In genomic region chr19:30318261-30318660, GRCh38 we compare ENCODE assay signal across 26 cellular contexts. TPM values are rescaled to one million over a fixed set of nuclear protein-coding genes. Genes with fewer than 3 reads are reported as not detected.
DNase-seq lines count a peak whose midpoint lies in the region; ATAC-seq, FAIRE-seq and TF ChIP-seq lines count a peak whose summit lies in the region.
"Had no signal": no experiment of that assay in that cellular context is flagged by ENCODE, and none has a peak within 500 bp of the region (broad histone marks: within the 10 kb centered on the region; RNA-seq: fewer than 3 reads in every experiment).

No MANE protein-coding gene starts in this region.

- no peaks in the 10 kb centered on the region for H3K36me3 ChIP-seq in Karpas-422 (ENCODE audit: insufficient read depth, low read length)
- H3K36me3 ChIP-seq: BE2C; BLaER1 treated with 17β-estradiol and CSF1 and Interleukin-3, amounts not matched to agents 10 nM and 100 nM; HAP-1 had no signal

- peak overlapping the region; percentile 99 for H3K27ac ChIP-seq in Karpas-422 (ENCODE audit: low read length)
- H3K27ac ChIP-seq in coronary artery: no peak overlapping the region
- H3K27ac ChIP-seq: BLaER1 treated with 17β-estradiol and CSF1 and Interleukin-3, amounts not matched to agents 10 nM and 100 nM had no signal

- no peaks in the 10 kb centered on the region for H3K27me3 Mint-ChIP-seq in osteocyte (ENCODE audit: unreplicated experiment)

- H3K4me2 ChIP-seq in Karpas-422 (ENCODE audit: low read depth, low read length, poor library complexity, severe bottlenecking): peak overlapping the region; percentile 73
- H3K4me2 ChIP-seq: BLaER1 treated with 17β-estradiol and CSF1 and Interleukin-3, amounts not matched to agents 10 nM and 100 nM; GM23338 had no signal

- no peak overlapping the region for H3K4me3 Mint-ChIP-seq in osteocyte (ENCODE audit: unreplicated experiment)
- H3K4me3 Mint-ChIP-seq: CD14-positive monocyte; CD4-positive, alpha-beta T cell; CD8-positive, alpha-beta memory T cell; GM23338; HFFc6 had no signal

- FAIRE-seq in urothelium cell line (lab: Jason Lieb, UNC) (peak; percentile 96), GM12891 (lab: Jason Lieb, UNC) (no peak)
- FAIRE-seq: D721Med, GM12878, GM18507, H54 had no signal

- no peak for TF ChIP-seq POLR2A in GM12891 (IDR thresholded peaks at IDR 0.05; ENCODE audit: low read depth, low read length)

- no peaks in the 10 kb centered on the region for H3K27me3 ChIP-seq in Karpas-422 (ENCODE audit: low read length)
- H3K27me3 ChIP-seq: BE2C; BLaER1 treated with 17β-estradiol and CSF1 and Interleukin-3, amounts not matched to agents 10 nM and 100 nM had no signal

- H3K4me3 ChIP-seq in Karpas-422 (ENCODE audit: low read length): peak overlapping the region; percentile 36; the same call in 1 of the 2 replicates
- no peak overlapping the region for H3K4me3 ChIP-seq in coronary artery
- H3K4me3 ChIP-seq: BLaER1 treated with 17β-estradiol and CSF1 and Interleukin-3, amounts not matched to agents 10 nM and 100 nM; GM12878; GM23338; HAP-1 had no signal

- ATAC-seq in activated CD4-positive, CD25-positive, alpha-beta regulatory T cell treated with anti-CD3 and anti-CD28 coated beads, Interleukin-2, amount 50 U/mL, for 24 hours: no peak
- ATAC-seq: GM12878, GM23338 had no signal

- no peaks in the 10 kb centered on the region for H3K9me2 ChIP-seq in Karpas-422 (replicated peaks; ENCODE audit: insufficient read depth, low read length)

- H3K9me3 ChIP-seq in Karpas-422 (ENCODE audit: low read length): no peaks in the 10 kb centered on the region
- H3K9me3 ChIP-seq: BE2C, HAP-1 had no signal

- H3K9me3 Mint-ChIP-seq in osteocyte (ENCODE audit: unreplicated experiment): peaks cover 32% of the 10 kb centered on the region

- peak overlapping the region; percentile 71 for H3K9ac ChIP-seq in Karpas-422 (ENCODE audit: low read length)
- H3K9ac ChIP-seq: BLaER1 treated with 17β-estradiol and CSF1 and Interleukin-3, amounts not matched to agents 10 nM and 100 nM had no signal

- H3K4me1 ChIP-seq in Karpas-422 (ENCODE audit: low read length): peaks cover 79% of the 10 kb centered on the region
- H3K4me1 ChIP-seq: BE2C; BLaER1 treated with 17β-estradiol and CSF1 and Interleukin-3, amounts not matched to agents 10 nM and 100 nM had no signal

- no peak overlapping the region for H2AFZ ChIP-seq in Karpas-422 (ENCODE audit: low read length)
- H2AFZ ChIP-seq: GM23338 had no signal

- H4K20me1 ChIP-seq in Karpas-422 (ENCODE audit: insufficient read depth, low read depth, low read length): no peaks in the 10 kb centered on the region
- H4K20me1 ChIP-seq: BLaER1 treated with 17β-estradiol and CSF1 and Interleukin-3, amounts not matched to agents 10 nM and 100 nM had no signal

- no peak for TF ChIP-seq CTCF in coronary artery (IDR thresholded peaks at IDR 0.05)
- TF ChIP-seq CTCF in osteocyte (IDR thresholded peaks at IDR 0.05): no peak

- no peaks in the 10 kb centered on the region for H3K36me3 Mint-ChIP-seq in osteocyte (ENCODE audit: unreplicated experiment)
- H3K36me3 Mint-ChIP-seq: CD14-positive monocyte; CD8-positive, alpha-beta memory T cell had no signal

- no peaks in the 10 kb centered on the region for H3K4me1 Mint-ChIP-seq in osteocyte (ENCODE audit: unreplicated experiment)
- H3K4me1 Mint-ChIP-seq: CD14-positive monocyte; CD8-positive, alpha-beta memory T cell had no signal

- H3K79me2 ChIP-seq in Karpas-422 (ENCODE audit: low read length): no peaks in the 10 kb centered on the region

- peak; percentile 84 for DNase-seq in Karpas-422
- peak; percentile 14 for DNase-seq in coronary artery (ENCODE audit: low spot score)
- DNase-seq in osteocyte (ENCODE audit: extremely low spot score, unreplicated experiment): peak; percentile 67
- DNase-seq in urothelium cell line (ENCODE audit: low spot score): no peak
- no peak for DNase-seq in NCI-H1436 treated with DMSO at 0.1 percent for 48 hours (lab: John Stamatoyannopoulos, UW)
- no peak for DNase-seq in GM12891 (ENCODE audit: insufficient read length, low spot score)
- DNase-seq: AML-193; BE2C; CD4-positive, alpha-beta T cell; CD8-positive, alpha-beta memory T cell; DMS 273 treated with DMSO at 0.1 percent for 48 hours; DMS79; EL; GDM1; HFFc6 had no signal

- H3K27ac Mint-ChIP-seq in osteocyte (ENCODE audit: unreplicated experiment): no peak overlapping the region
- H3K27ac Mint-ChIP-seq: CD14-positive monocyte; CD4-positive, alpha-beta T cell; GM23338; HFFc6 had no signal

TF ChIP-seq in GM12891, 5 proteins besides CTCF, POLR2A, EP300 and RAD21:
- no peak for TF ChIP-seq POU2F2 (IDR thresholded peaks at IDR 0.05; ENCODE audit: low read depth, low read length)
- TF ChIP-seq SPI1 (IDR thresholded peaks at IDR 0.05; ENCODE audit: low read depth, low read length): no peak
- TF ChIP-seq TAF1 (IDR thresholded peaks at IDR 0.05; ENCODE audit: low read depth, low read length): no peak
- no peak for TF ChIP-seq POLR2AphosphoS5 (IDR thresholded peaks at IDR 0.05; ENCODE audit: low read depth, low read length)
- TF ChIP-seq PAX5 (IDR thresholded peaks at IDR 0.05; ENCODE audit: insufficient read depth, low read length, severe bottlenecking): no peak

RNA-seq across cellular contexts. Expression of gene ZNF536, which starts 53.9 kb away (rescaled TPM):
- 7.0 and 11.6 TPM in 2 replicates for total RNA-seq in Karpas-422 (2014; rRNA removed; shearing (Covaris generic); ENCODE audit: low replicate concordance)
- total RNA-seq in osteocyte: not detected in 2 replicates
- not detected for polyA plus RNA-seq in GM12891 (2012; ENCODE audit: low read depth, missing spikeins)
- total RNA-seq: A172; CD4-positive, alpha-beta T cell; CD8-positive, alpha-beta memory T cell; GM12878; HFFc6 had no signal
- polyA plus RNA-seq: AG04450; CD14-positive monocyte; CD8-positive, alpha-beta memory T cell; GM12878; GM23338 had no signal

Comparison
In these comparisons a context has a peak if more than half of its experiments do, and no peak if none do; other contexts are left out.
1. DNase-seq: peak in Karpas-422 (single experiment), coronary artery (single experiment) and osteocyte (single experiment); none in urothelium cell line (single experiment), NCI-H1436 treated with DMSO at 0.1 percent for 48 hours (single experiment) and GM12891 (single experiment).